In genomic region chr14:35808076-35808657, GRCh38 we compare ENCODE assay signal across 7 cellular contexts. TPM values are rescaled to one million over a fixed set of nuclear protein-coding genes. Genes with fewer than 3 reads are reported as not detected.
DNase-seq lines count a peak whose midpoint lies in the region; ATAC-seq, FAIRE-seq and TF ChIP-seq lines count a peak whose summit lies in the region.

No MANE protein-coding gene starts in this region.

- TF ChIP-seq CTCF in brain (conservative IDR thresholded peaks at IDR 0.05) (no peak), kidney epithelial cell (IDR thresholded peaks at IDR 0.05; ENCODE audit: insufficient read depth, low read length, poor library complexity, severe bottlenecking) (no peak)

- peaks cover 0 to 4% (median 0%) of the 10 kb centered on the region in 5 experiments for H3K9me3 Mint-ChIP-seq in brain
- no peaks in the 10 kb centered on the region for H3K9me3 Mint-ChIP-seq in stimulated activated naive B cell treated with anti-CD40 and anti-IgM and Interleukin-4, amounts not matched to agents 10 μg/mL and 1 μg/mL and 100 μg/mL, for 72 hours

- H3K4me3 ChIP-seq in GM08714 (ENCODE audit: low read length), result peak overlapping the region; percentile 68
- peak overlapping the region; percentile 87 for H3K4me3 ChIP-seq in kidney epithelial cell (ENCODE audit: low read depth, low read length)

- FAIRE-seq in GM19239 (lab: Jason Lieb, UNC), result no peak

- DNase-seq in NCI-H510A treated with DMSO at 0.1 percent for 48 hours (lab: John Stamatoyannopoulos, UW) (peak; percentile 71), kidney epithelial cell (ENCODE audit: low read depth) (no peak), GM19239 (ENCODE audit: insufficient read length, low spot score) (no peak), GOT3 (lab: John Stamatoyannopoulos, UW) (no peak)
- DNase-seq in stimulated activated naive B cell treated with anti-CD40 and anti-IgM and Interleukin-4, amounts not matched to agents 10 μg/mL and 1 μg/mL and 100 μg/mL, for 72 hours, result no peak

- no peaks in the 10 kb centered on the region for H3K36me3 ChIP-seq in kidney epithelial cell (ENCODE audit: control insufficient read depth, insufficient read depth, low read length)

- no peaks in the 10 kb centered on the region for H3K27me3 ChIP-seq in kidney epithelial cell (ENCODE audit: control insufficient read depth, insufficient read depth, low read length)

- H3K4me1 Mint-ChIP-seq in brain, result peaks cover 38% of the 10 kb centered on the region
- peaks cover 10 to 32% of the 10 kb centered on the region in 2 donors for H3K4me1 Mint-ChIP-seq in stimulated activated naive B cell treated with anti-CD40 and anti-IgM and Interleukin-4, amounts not matched to agents 10 μg/mL and 1 μg/mL and 100 μg/mL, for 72 hours

- peaks cover 6% of the 10 kb centered on the region for H3K27me3 Mint-ChIP-seq in brain
- H3K27me3 Mint-ChIP-seq in stimulated activated naive B cell treated with anti-CD40 and anti-IgM and Interleukin-4, amounts not matched to agents 10 μg/mL and 1 μg/mL and 100 μg/mL, for 72 hours, result no peaks in the 10 kb centered on the region

- H3K4me3 Mint-ChIP-seq in brain, result peak overlapping the region; percentile 92 to 99 (median 97)
- peak overlapping the region; percentile 99 to 100 for H3K4me3 Mint-ChIP-seq in stimulated activated naive B cell treated with anti-CD40 and anti-IgM and Interleukin-4, amounts not matched to agents 10 μg/mL and 1 μg/mL and 100 μg/mL, for 72 hours

- peaks cover 15% of the 10 kb centered on the region for H3K36me3 Mint-ChIP-seq in brain
- peaks cover 3 to 8% of the 10 kb centered on the region in 2 donors for H3K36me3 Mint-ChIP-seq in stimulated activated naive B cell treated with anti-CD40 and anti-IgM and Interleukin-4, amounts not matched to agents 10 μg/mL and 1 μg/mL and 100 μg/mL, for 72 hours

- ATAC-seq in stimulated activated naive B cell treated with anti-CD40 and anti-IgM and Interleukin-4, amounts not matched to agents 10 μg/mL and 1 μg/mL and 100 μg/mL, for 72 hours (replicated peaks), result no peak

- H3K27ac Mint-ChIP-seq in brain, result peak overlapping the region; percentile 92 to 97 (median 94)
- H3K27ac Mint-ChIP-seq in stimulated activated naive B cell treated with anti-CD40 and anti-IgM and Interleukin-4, amounts not matched to agents 10 μg/mL and 1 μg/mL and 100 μg/mL, for 72 hours, result peak overlapping the region; percentile 99

RNA-seq across cellular contexts. Expression of gene RALGAPA1, which starts 0.9 kb away (rescaled TPM):
- 23.5 TPM for polyA plus RNA-seq in brain (ENCODE audit: insufficient read depth, low read depth, low replicate concordance)
- total RNA-seq in kidney epithelial cell, result 31.1 and 44.4 TPM in 2 replicates

RNA-seq across cellular contexts. Expression of gene BRMS1L, which starts 18.0 kb away (rescaled TPM):
- 4.1 TPM for polyA plus RNA-seq in brain (ENCODE audit: insufficient read depth, low read depth, low replicate concordance)
- 5.6 and 6.4 TPM in 2 replicates for total RNA-seq in kidney epithelial cell
